8 cellular contexts compared by ENCODE assay signal in genomic region chr6:157236040-157236725, GRCh38.
DNase-seq lines count a peak whose midpoint lies in the region; ATAC-seq and TF ChIP-seq lines count a peak whose summit lies in the region.

No MANE protein-coding gene starts in this region.

- no peaks in the 10 kb centered on the region for H3K9me3 ChIP-seq in left lung
- H3K9me3 ChIP-seq in thoracic aorta, result no peaks in the 10 kb centered on the region

- TF ChIP-seq CTCF in brain microvascular endothelial cell (IDR thresholded peaks at IDR 0.05; ENCODE audit: low read depth, low read length, missing control alignments) (no peak), left lung (IDR thresholded peaks at IDR 0.05) (no peak), thoracic aorta (IDR thresholded peaks at IDR 0.05) (no peak)

- peaks cover 11 to 29% of the 10 kb centered on the region in 2 donors for H3K4me1 ChIP-seq in left lung
- peaks cover 19 to 45% of the 10 kb centered on the region in 2 donors for H3K4me1 ChIP-seq in thoracic aorta (ENCODE audit: control insufficient read depth in 1 of 2, low read depth in 2 of 2)

- intact Hi-C loops in activated CD4-positive, alpha-beta T cell treated with anti-CD3 and anti-CD28 coated beads, Interleukin-2, amount 10 ng/mL, durations not matched to agents 24 days and 14 days (cut with micrococcal nuclease), result loop anchor here (5.0 kb wide), 1 partner anchor 36 kb away; no protein-coding TSS in a partner anchor
- intact Hi-C loops in left lung (cut with DNase I), result no loop called here

- peak; percentile 66 for DNase-seq in activated CD4-positive, alpha-beta T cell treated with anti-CD3 and anti-CD28 coated beads, Interleukin-2, amount 10 ng/mL, durations not matched to agents 24 days and 14 days
- no peak for DNase-seq in activated CD4-positive, alpha-beta T cell treated with anti-CD3 and anti-CD28 coated beads, Interleukin-2, amount 50 U/mL, for 1 hour
- no peak for DNase-seq in brain microvascular endothelial cell
- peak in 1 of 2 donors; percentile 82 for DNase-seq in left lung
- no peak for DNase-seq in thoracic aorta (ENCODE audit: low spot score)
- DNase-seq in ureter (ENCODE audit: low spot score), result no peak
- no peak for DNase-seq in HuH-7 (ENCODE audit: low spot score)
- no peak for DNase-seq in OCI-M1 (lab: John Stamatoyannopoulos, UW)

- in situ Hi-C loops in brain microvascular endothelial cell (cut with HindIII; ENCODE audit: low pct_ligation_motif_present, low sequenced_read_pairs), result no loop called here

- no peak overlapping the region for H3K27ac Mint-ChIP-seq in activated CD4-positive, alpha-beta T cell treated with anti-CD3 and anti-CD28 coated beads, Interleukin-2, amount 10 ng/mL, durations not matched to agents 24 days and 14 days

- peak; percentile 62 for ATAC-seq in left lung
- ATAC-seq in thoracic aorta (ENCODE audit: insufficient number of reproducible peaks, low FRiP score, low read depth), result peak; percentile 19

- H3K4me3 ChIP-seq in brain microvascular endothelial cell (ENCODE audit: low read depth, low read length) (peak overlapping the region; percentile 50), left lung (peak overlapping the region; percentile 34 to 44), thoracic aorta (peak overlapping the region; percentile 86)

- peaks cover 3% of the 10 kb centered on the region for H3K36me3 Mint-ChIP-seq in activated CD4-positive, alpha-beta T cell treated with anti-CD3 and anti-CD28 coated beads, Interleukin-2, amount 10 ng/mL, durations not matched to agents 24 days and 14 days (ENCODE audit: low read depth)

- no peaks in the 10 kb centered on the region for H3K36me3 ChIP-seq in brain microvascular endothelial cell (replicated peaks)
- H3K36me3 ChIP-seq in left lung, result no peaks in the 10 kb centered on the region
- no peaks in the 10 kb centered on the region for H3K36me3 ChIP-seq in thoracic aorta

- H3K27me3 Mint-ChIP-seq in activated CD4-positive, alpha-beta T cell treated with anti-CD3 and anti-CD28 coated beads, Interleukin-2, amount 10 ng/mL, durations not matched to agents 24 days and 14 days, result peaks cover 52% of the 10 kb centered on the region

- H3K27me3 ChIP-seq in brain microvascular endothelial cell (replicated peaks), result peaks cover 12% of the 10 kb centered on the region
- peaks cover 27 to 71% of the 10 kb centered on the region in 2 donors for H3K27me3 ChIP-seq in left lung
- no peaks in the 10 kb centered on the region for H3K27me3 ChIP-seq in thoracic aorta (replicated peaks; ENCODE audit: insufficient read depth)

- H3K4me3 Mint-ChIP-seq in activated CD4-positive, alpha-beta T cell treated with anti-CD3 and anti-CD28 coated beads, Interleukin-2, amount 10 ng/mL, durations not matched to agents 24 days and 14 days, result peak overlapping the region; percentile 99

- H3K27ac ChIP-seq in brain microvascular endothelial cell (no peak overlapping the region), left lung (no peak overlapping the region), thoracic aorta (peak overlapping the region; percentile 99)

- peaks cover 22% of the 10 kb centered on the region for H3K4me1 Mint-ChIP-seq in activated CD4-positive, alpha-beta T cell treated with anti-CD3 and anti-CD28 coated beads, Interleukin-2, amount 10 ng/mL, durations not matched to agents 24 days and 14 days

- peaks cover 5% of the 10 kb centered on the region for H3K9me3 Mint-ChIP-seq in activated CD4-positive, alpha-beta T cell treated with anti-CD3 and anti-CD28 coated beads, Interleukin-2, amount 10 ng/mL, durations not matched to agents 24 days and 14 days

Comparison
In these comparisons a context has a peak if more than half of its experiments do, and no peak if none do; other contexts are left out.
1. H3K27ac ChIP-seq: peak in thoracic aorta (2 of 2); none in brain microvascular endothelial cell (single experiment) and left lung (0 of 2).
2. Peak in every context shown above with its lines, with median percentiles within 50 percentile points of each other: H3K4me3 ChIP-seq.